ENCODE assay signal across 8 cellular contexts in genomic region chr3:40855871-40856270, GRCh38.
"Had no signal": no experiment of that assay in that cellular context is flagged by ENCODE, and none has a peak within 500 bp of the region (broad histone marks: within the 10 kb centered on the region; RNA-seq: fewer than 3 reads in every experiment).

No MANE protein-coding gene starts in this region.

- ATAC-seq: GM23338, HCT116 had no signal

- DNase-seq: GM23248, GOT3, H7, H9, HCEC 1CT, HFFc6 had no signal
